8 cellular contexts compared by ENCODE assay signal in the genomic region with DNA sequence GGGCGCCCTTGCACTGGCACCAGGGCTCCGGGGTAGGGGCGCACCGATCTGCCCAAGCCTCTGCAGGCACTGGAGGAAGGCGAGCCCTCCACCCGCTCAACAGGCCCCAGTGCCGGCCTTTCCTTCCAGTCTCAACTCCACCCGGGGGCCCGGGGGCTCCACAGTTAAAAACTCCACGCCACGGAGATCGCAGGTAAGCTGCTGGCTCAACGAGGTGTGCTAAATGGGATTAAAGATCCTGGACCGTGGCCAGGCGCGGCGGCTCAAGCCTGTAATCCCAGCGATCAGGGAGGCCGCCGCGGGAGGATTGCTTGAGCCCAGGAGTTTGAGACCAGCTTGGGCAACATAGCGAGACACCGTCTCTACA. TPM values are rescaled to one million over a fixed set of nuclear protein-coding genes. Genes with fewer than 3 reads are reported as not detected.
DNase-seq lines count a peak whose midpoint lies in the region; ATAC-seq, FAIRE-seq and TF ChIP-seq lines count a peak whose summit lies in the region.

No MANE protein-coding gene starts in this region.

- no peaks in the 10 kb centered on the region for H3K9me3 ChIP-seq in ascending aorta
- H3K9me3 ChIP-seq in HepG2 (ENCODE audit: low read length): no peaks in the 10 kb centered on the region
- H3K9me3 ChIP-seq in aorta (ENCODE audit: control insufficient read depth, low read length): no peaks in the 10 kb centered on the region

- H2AFZ ChIP-seq in HepG2 (ENCODE audit: low read length): no peak overlapping the region

- no peak for TF ChIP-seq RAD21 in HepG2 (CRISPR knock-in tag; IDR thresholded peaks at IDR 0.05)

- H3K4me3 ChIP-seq in ascending aorta: peak overlapping the region; percentile 90 to 95
- peak overlapping the region in 1 of 3 experiments; percentile 92; a peak in 2 of 6 replicates for H3K4me3 ChIP-seq in HepG2 (replicated peaks in 1 of 3; ENCODE audit: insufficient read depth in 1 of 3, low read depth in 2 of 3, low read length in 3 of 3)
- H3K4me3 ChIP-seq in aorta (ENCODE audit: low read length in 2 of 2): peak overlapping the region in 1 of 2 donors; percentile 88

- peaks cover 29% of the 10 kb centered on the region for H3K36me3 Mint-ChIP-seq in activated CD4-positive, alpha-beta T cell treated with anti-CD3 and anti-CD28 coated beads, Interleukin-2, amount 10 ng/mL, durations not matched to agents 7 days and 5 days (ENCODE audit: low read depth)
- H3K36me3 Mint-ChIP-seq in CD14-positive monocyte: peaks cover 17 to 22% of the 10 kb centered on the region in 2 donors

- POLR2A ChIA-PET in activated CD4-positive, alpha-beta T cell treated with anti-CD3 and anti-CD28 coated beads, Interleukin-2, amount 10 ng/mL, durations not matched to agents 7 days and 5 days (lab: Charles Lee): interaction anchor here (0.8 kb wide), 1 partner anchor 42 kb away, joined by 3 read pairs; no protein-coding TSS in a partner anchor
- POLR2A ChIA-PET in HepG2 (lab: Yijun Ruan, JAX): interaction anchor here (0.9 to 1.5 kb wide), 3 partner anchors 10 to 130 kb away, joined by 3 to 11 read pairs (median 3); no protein-coding TSS in a partner anchor

- peaks cover 0 to 14% of the 10 kb centered on the region in 2 donors for H3K36me3 ChIP-seq in ascending aorta
- H3K36me3 ChIP-seq in HepG2 (replicated peaks in 1 of 2; ENCODE audit: control insufficient read depth in 1 of 2, insufficient read depth in 2 of 2, low read length in 2 of 2): peaks cover 6 to 23% of the 10 kb centered on the region in 2 experiments; a peak in 4 of 5 replicates
- no peaks in the 10 kb centered on the region for H3K36me3 ChIP-seq in aorta (ENCODE audit: control insufficient read depth in 1 of 2, insufficient read depth in 2 of 2, low read length in 1 of 2)

- H3K9me3 Mint-ChIP-seq in activated CD4-positive, alpha-beta T cell treated with anti-CD3 and anti-CD28 coated beads, Interleukin-2, amount 10 ng/mL, durations not matched to agents 7 days and 5 days: no peaks in the 10 kb centered on the region
- no peaks in the 10 kb centered on the region for H3K9me3 Mint-ChIP-seq in CD14-positive monocyte

- intact Hi-C loops in ascending aorta (cut with DNase I) (loop anchor here (1.0 kb wide), 1 partner anchor 118 kb away; the partner anchor contains the start of gene CSTB), HepG2 (cut with micrococcal nuclease; ENCODE audit: unreplicated experiment) (no loop called here), CD14-positive monocyte (cut with micrococcal nuclease) (no loop called here), aorta (cut with DNase I) (loop anchor here (2.0 to 10.0 kb wide), 2 partner anchors 60 to 744 kb away; partner anchors contain the start of gene PDXK (in 1 of the 2))

- H3K27me3 ChIP-seq in ascending aorta: no peaks in the 10 kb centered on the region
- no peaks in the 10 kb centered on the region for H3K27me3 ChIP-seq in HepG2 (ENCODE audit: control insufficient read depth in 1 of 2, insufficient read depth in 2 of 2, low read length in 2 of 2)
- no peaks in the 10 kb centered on the region for H3K27me3 ChIP-seq in aorta (ENCODE audit: control insufficient read depth in 1 of 2, insufficient read depth in 2 of 2, low read length in 1 of 2)

- TF ChIP-seq EP300 in HepG2 (IDR thresholded peaks at IDR 0.05; ENCODE audit: low read depth in 2 of 2, low read length in 2 of 2) (no peak), HepG2 (CRISPR knock-in tag; IDR thresholded peaks at IDR 0.05; ENCODE audit: borderline replicate concordance) (no peak)

- H3K4me1 Mint-ChIP-seq in activated CD4-positive, alpha-beta T cell treated with anti-CD3 and anti-CD28 coated beads, Interleukin-2, amount 10 ng/mL, durations not matched to agents 7 days and 5 days: peaks cover 47% of the 10 kb centered on the region
- peaks cover 35% of the 10 kb centered on the region for H3K4me1 Mint-ChIP-seq in CD14-positive monocyte

- in situ Hi-C loops in HepG2 (cut with HindIII; ENCODE audit: extremely low pct_ligation_motif_present, low pct_unique_long_range_greater_than_20kb): no loop called here

- FAIRE-seq in HepG2 (lab: Jason Lieb, UNC): no peak

- no peak for DNase-seq in activated CD4-positive, alpha-beta T cell treated with anti-CD3 and anti-CD28 coated beads, Interleukin-2, amount 10 ng/mL, durations not matched to agents 7 days and 5 days
- DNase-seq in activated CD4-positive, alpha-beta T cell treated with anti-CD3 and anti-CD28 coated beads for 4 hours: no peak
- DNase-seq in ascending aorta (ENCODE audit: low spot score in 2 of 2) (peak in 1 of 2 donors; percentile 65), HepG2 (ENCODE audit: low spot score) (no peak), CD14-positive monocyte (ENCODE audit: low spot score) (no peak), aorta (no peak), HK-2 (ENCODE audit: unreplicated experiment) (no peak)

- H3K27ac Mint-ChIP-seq in activated CD4-positive, alpha-beta T cell treated with anti-CD3 and anti-CD28 coated beads, Interleukin-2, amount 10 ng/mL, durations not matched to agents 7 days and 5 days: peak overlapping the region; percentile 92
- H3K27ac Mint-ChIP-seq in CD14-positive monocyte: peak overlapping the region in 2 of 7 donors; percentile 62 to 77

- H4K20me1 ChIP-seq in HepG2 (ENCODE audit: insufficient read depth, low read length): no peaks in the 10 kb centered on the region

- 89% methylated on average over 16 of the region's 23 CpGs for WGBS in HepG2 (ENCODE audit: low lambda C conversion rate)
- WGBS in aorta, 2 donors: 85 to 88% methylated on average over 23 of the region's 23 CpGs

- no peaks in the 10 kb centered on the region for H3K27me3 Mint-ChIP-seq in activated CD4-positive, alpha-beta T cell treated with anti-CD3 and anti-CD28 coated beads, Interleukin-2, amount 10 ng/mL, durations not matched to agents 7 days and 5 days
- peaks cover 9 to 16% (median 10%) of the 10 kb centered on the region in 3 donors for H3K27me3 Mint-ChIP-seq in CD14-positive monocyte (ENCODE audit: low read depth in 3 of 3)

- CTCF ChIA-PET in activated CD4-positive, alpha-beta T cell treated with anti-CD3 and anti-CD28 coated beads, Interleukin-2, amount 10 ng/mL, durations not matched to agents 7 days and 5 days (lab: Charles Lee): no interaction called here
- CTCF ChIA-PET in HepG2 (lab: Yijun Ruan, JAX; ENCODE audit: low intra/inter-chr PET ratio, low total read pairs): no interaction called here

- BruUV-seq in HepG2 (replicated peaks; lab: Mats Ljungman, UMichigan): TSS peak; percentile 87

- no peak for TF ChIP-seq POLR2A in HepG2 (IDR thresholded peaks at IDR 0.05; ENCODE audit: insufficient read depth in 1 of 2, low read depth in 2 of 2, low read length in 2 of 2)

- peaks cover 35% of the 10 kb centered on the region for H3K79me2 ChIP-seq in HepG2 (ENCODE audit: insufficient read depth, low read length)

- peak overlapping the region; percentile 98 for H3K4me3 Mint-ChIP-seq in activated CD4-positive, alpha-beta T cell treated with anti-CD3 and anti-CD28 coated beads, Interleukin-2, amount 10 ng/mL, durations not matched to agents 7 days and 5 days
- peak overlapping the region in 1 of 2 donors; percentile 72 for H3K4me3 Mint-ChIP-seq in CD14-positive monocyte

- H3K9ac ChIP-seq in HepG2 (ENCODE audit: insufficient read depth, low read depth, low read length): peak overlapping the region; percentile 90

- ATAC-seq in HepG2: no peak
- no peak for ATAC-seq in aorta (ENCODE audit: low FRiP score)

- peaks cover 3 to 11% of the 10 kb centered on the region in 2 donors for H3K4me1 ChIP-seq in ascending aorta
- H3K4me1 ChIP-seq in HepG2 (ENCODE audit: insufficient read depth, low read length): peaks cover 32% of the 10 kb centered on the region
- no peaks in the 10 kb centered on the region for H3K4me1 ChIP-seq in aorta (ENCODE audit: control insufficient read depth in 1 of 2, insufficient read depth in 2 of 2, low read length in 2 of 2)

- H3K4me2 ChIP-seq in HepG2 (ENCODE audit: low read depth, low read length): peak overlapping the region; percentile 64; the same call in 1 of the 2 replicates

- TF ChIP-seq CTCF in ascending aorta (IDR thresholded peaks at IDR 0.05): no peak
- TF ChIP-seq CTCF in HepG2 (CRISPR knock-in tag; IDR thresholded peaks at IDR 0.05): no peak
- TF ChIP-seq CTCF in CD14-positive monocyte (IDR thresholded peaks at IDR 0.05): no peak

- H3K27ac ChIP-seq in ascending aorta (peak overlapping the region; percentile 76 to 86), HepG2 (ENCODE audit: extremely low read length, insufficient read depth, low read length) (peak overlapping the region; percentile 75), temporal lobe (ENCODE audit: low read depth, low read length) (peak overlapping the region; percentile 46), aorta (ENCODE audit: low read depth in 1 of 2, low read length in 2 of 2) (no peak overlapping the region)

RNA-seq across cellular contexts. Expression of gene HSF2BP, which starts 0.5 kb away (rescaled TPM):
- under 1 TPM; 0.56 to 0.72 TPM for total RNA-seq in activated CD4-positive, alpha-beta T cell treated with anti-CD3 and anti-CD28 coated beads, Interleukin-2, amount 10 ng/mL, durations not matched to agents 7 days and 5 days
- total RNA-seq in ascending aorta: 0.75 TPM
- total RNA-seq in HepG2 (2016; rRNA removed; fragmentation: Illumina TruSeq; extraction: Trizol): 1.6 and 2.2 TPM in 2 replicates
- 2.9 and 3.0 TPM in 2 replicates for total RNA-seq in HepG2 (2016; cell fraction: cytosol; rRNA removed; fragmentation: Illumina TruSeq; extraction: Trizol; ENCODE audit: low read depth)
- total RNA-seq in HepG2 (2016; cell fraction: insoluble cytoplasmic fraction; rRNA removed; fragmentation: Illumina TruSeq; extraction: Trizol): 1.8 and 2.1 TPM in 2 replicates
- total RNA-seq in HepG2 (2016; cell fraction: membrane; rRNA removed; fragmentation: Illumina TruSeq; extraction: Trizol): 1.7 and 2.1 TPM in 2 replicates
- 1.6 and 2.4 TPM in 2 replicates for total RNA-seq in HepG2 (2016; cell fraction: nucleus; rRNA removed; fragmentation: Illumina TruSeq; extraction: Trizol)
- polyA plus RNA-seq in HepG2 (2011; rRNA removed): 0.63 and 0.67 TPM in 2 replicates
- 0.68 and 0.87 TPM in 2 replicates for polyA plus RNA-seq in HepG2 (2011; cell fraction: cytosol; rRNA removed)
- 0.98 and 1.1 TPM in 2 replicates for polyA plus RNA-seq in HepG2 (2011; cell fraction: nucleus; rRNA removed)
- polyA plus RNA-seq in HepG2 (2012): 0.92 and 0.95 TPM in 2 replicates
- 0.49 and 0.50 TPM in 2 replicates for polyA plus RNA-seq in HepG2 (2016; cell fraction: cytosol; fragmentation: Illumina TruSeq; extraction: Trizol; ENCODE audit: low read depth)
- 1.4 and 1.6 TPM in 2 replicates for polyA plus RNA-seq in HepG2 (2016; cell fraction: insoluble cytoplasmic fraction; fragmentation: Illumina TruSeq; extraction: Trizol; ENCODE audit: low read depth)
- polyA plus RNA-seq in HepG2 (2016; cell fraction: membrane; fragmentation: Illumina TruSeq; extraction: Trizol; ENCODE audit: low read depth): 0.49 and 0.94 TPM in 2 replicates
- polyA plus RNA-seq in HepG2 (2016; cell fraction: nucleus; fragmentation: Illumina TruSeq; extraction: Trizol; ENCODE audit: insufficient read depth, low read depth): 0.75 and 1.5 TPM in 2 replicates
- polyA minus RNA-seq in HepG2 (2011; rRNA and poly(A)+ RNA removed; ENCODE audit: low replicate concordance): 0.48 and 3.0 TPM in 2 replicates
- polyA minus RNA-seq in HepG2 (2011; cell fraction: cytosol; rRNA and poly(A)+ RNA removed): 0.69 TPM in 1 of 2 replicates, not detected in the other
- polyA minus RNA-seq in HepG2 (2011; cell fraction: nucleus; rRNA and poly(A)+ RNA removed): 3.1 and 4.4 TPM in 2 replicates
- 2.2 TPM for total RNA-seq in temporal lobe
- polyA plus RNA-seq in CD14-positive monocyte: under 1 TPM in 1 of 2 donors, not detected in 1; 0.20 TPM
- total RNA-seq in aorta: under 1 TPM in 1 of 2 donors, not detected in 1; 0.51 TPM
- not detected for polyA plus RNA-seq in aorta

RNA-seq across cellular contexts. Expression of gene RRP1B, which starts 0.6 kb away (rescaled TPM):
- total RNA-seq in activated CD4-positive, alpha-beta T cell treated with anti-CD3 and anti-CD28 coated beads, Interleukin-2, amount 10 ng/mL, durations not matched to agents 7 days and 5 days: 10 to 100 TPM; 47.7 to 48.1 TPM
- total RNA-seq in ascending aorta (10.6 TPM), HepG2 (2016; rRNA removed; fragmentation: Illumina TruSeq; extraction: Trizol) (46.2 and 58.2 TPM in 2 replicates), temporal lobe (17.2 TPM), aorta (10 to 100 TPM; 15.9 to 16.4 TPM)
- total RNA-seq in HepG2 (2016; cell fraction: cytosol; rRNA removed; fragmentation: Illumina TruSeq; extraction: Trizol; ENCODE audit: low read depth): 4.4 and 4.5 TPM in 2 replicates
- total RNA-seq in HepG2 (2016; cell fraction: insoluble cytoplasmic fraction; rRNA removed; fragmentation: Illumina TruSeq; extraction: Trizol): 45.9 and 49.4 TPM in 2 replicates
- 16.5 and 16.9 TPM in 2 replicates for total RNA-seq in HepG2 (2016; cell fraction: membrane; rRNA removed; fragmentation: Illumina TruSeq; extraction: Trizol)
- total RNA-seq in HepG2 (2016; cell fraction: nucleus; rRNA removed; fragmentation: Illumina TruSeq; extraction: Trizol): 28.8 and 31.8 TPM in 2 replicates
- polyA plus RNA-seq in HepG2 (2011; rRNA removed) (16.3 TPM in 2 replicates), CD14-positive monocyte (1 to 10 TPM; 4.5 to 6.1 TPM), aorta (1 to 10 TPM; 4.9 to 5.9 TPM)
- polyA plus RNA-seq in HepG2 (2011; cell fraction: cytosol; rRNA removed): 10.6 and 12.2 TPM in 2 replicates
- 17.2 and 19.0 TPM in 2 replicates for polyA plus RNA-seq in HepG2 (2011; cell fraction: nucleus; rRNA removed)
- polyA plus RNA-seq in HepG2 (2012): 19.7 and 22.4 TPM in 2 replicates
- polyA plus RNA-seq in HepG2 (2016; cell fraction: cytosol; fragmentation: Illumina TruSeq; extraction: Trizol; ENCODE audit: low read depth): 1.9 and 2.3 TPM in 2 replicates
- 45.7 and 50.1 TPM in 2 replicates for polyA plus RNA-seq in HepG2 (2016; cell fraction: insoluble cytoplasmic fraction; fragmentation: Illumina TruSeq; extraction: Trizol; ENCODE audit: low read depth)
- 7.9 and 8.4 TPM in 2 replicates for polyA plus RNA-seq in HepG2 (2016; cell fraction: membrane; fragmentation: Illumina TruSeq; extraction: Trizol; ENCODE audit: low read depth)
- 52.6 and 53.3 TPM in 2 replicates for polyA plus RNA-seq in HepG2 (2016; cell fraction: nucleus; fragmentation: Illumina TruSeq; extraction: Trizol; ENCODE audit: insufficient read depth, low read depth)
- polyA minus RNA-seq in HepG2 (2011; rRNA and poly(A)+ RNA removed; ENCODE audit: low replicate concordance): 26.5 and 39.4 TPM in 2 replicates
- 23.0 and 23.7 TPM in 2 replicates for polyA minus RNA-seq in HepG2 (2011; cell fraction: cytosol; rRNA and poly(A)+ RNA removed)
- polyA minus RNA-seq in HepG2 (2011; cell fraction: nucleus; rRNA and poly(A)+ RNA removed): 12.1 and 17.0 TPM in 2 replicates

Comparison
In these comparisons a context has a peak if more than half of its experiments do, and no peak if none do; other contexts are left out.
1. H3K27ac ChIP-seq: peak in ascending aorta (2 of 2), HepG2 (single experiment) and temporal lobe (single experiment); none in aorta (0 of 2).
2. intact Hi-C loops: an anchor here in ascending aorta (1.0 kb wide) and aorta (2.0 to 10.0 kb wide); none called in HepG2 and CD14-positive monocyte.